17 cellular contexts compared by ENCODE assay signal in the genomic region with DNA sequence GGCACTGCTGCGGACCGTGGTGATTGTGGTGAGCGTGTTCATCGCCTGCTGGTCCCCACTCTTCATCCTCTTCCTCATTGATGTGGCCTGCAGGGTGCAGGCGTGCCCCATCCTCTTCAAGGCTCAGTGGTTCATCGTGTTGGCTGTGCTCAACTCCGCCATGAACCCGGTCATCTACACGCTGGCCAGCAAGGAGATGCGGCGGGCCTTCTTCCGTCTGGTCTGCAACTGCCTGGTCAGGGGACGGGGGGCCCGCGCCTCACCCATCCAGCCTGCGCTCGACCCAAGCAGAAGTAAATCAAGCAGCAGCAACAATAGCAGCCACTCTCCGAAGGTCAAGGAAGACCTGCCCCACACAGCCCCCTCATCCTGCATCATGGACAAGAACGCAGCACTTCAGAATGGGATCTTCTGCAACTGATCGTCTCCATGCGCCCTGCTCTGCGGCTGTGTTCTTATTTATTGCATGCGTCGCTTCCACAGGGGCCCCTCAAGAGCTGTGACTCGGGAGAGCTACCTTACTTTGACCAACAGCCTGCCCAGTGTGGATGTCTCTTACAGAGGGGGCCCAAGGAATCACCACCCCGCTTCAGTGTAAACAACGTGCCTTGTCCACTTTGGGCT. TPM values are rescaled to one million over a fixed set of nuclear protein-coding genes. Genes with fewer than 3 reads are reported as not detected.
"Had no signal": no experiment of that assay in that cellular context is flagged by ENCODE, and none has a peak within 500 bp of the region (broad histone marks: within the 10 kb centered on the region; RNA-seq: fewer than 3 reads in every experiment).

No MANE protein-coding gene starts in this region.

- H3K27me3 ChIP-seq: colonic mucosa, sigmoid colon, uterus had no signal

- ATAC-seq: naive thymus-derived CD4-positive, alpha-beta T cell; stimulated activated naive B cell treated with anti-CD40 and anti-IgM and Interleukin-4, amounts not matched to agents 10 μg/mL and 1 μg/mL and 100 μg/mL, for 72 hours; stimulated activated naive CD8-positive, alpha-beta T cell treated with anti-CD3 and anti-CD28 coated beads, Interleukin-15, amount 100 ng/mL, for 72 hours had no signal

- H3K27ac Mint-ChIP-seq: endodermal cell; naive thymus-derived CD4-positive, alpha-beta T cell; stimulated activated naive B cell treated with anti-CD40 and anti-IgM and Interleukin-4, amounts not matched to agents 10 μg/mL and 1 μg/mL and 100 μg/mL, for 72 hours; stimulated activated naive CD8-positive, alpha-beta T cell treated with anti-CD3 and anti-CD28 coated beads, Interleukin-15, amount 100 ng/mL, for 72 hours had no signal

- H3K4me3 ChIP-seq: colonic mucosa, skin epidermis, uterus had no signal

- H3K36me3 ChIP-seq: colonic mucosa, sigmoid colon, uterus had no signal

- H3K4me3 Mint-ChIP-seq: endodermal cell; stimulated activated naive B cell treated with anti-CD40 and anti-IgM and Interleukin-4, amounts not matched to agents 10 μg/mL and 1 μg/mL and 100 μg/mL, for 72 hours; stimulated activated naive CD8-positive, alpha-beta T cell treated with anti-CD3 and anti-CD28 coated beads, Interleukin-15, amount 100 ng/mL, for 72 hours had no signal

- H3K36me3 Mint-ChIP-seq: naive thymus-derived CD4-positive, alpha-beta T cell; stimulated activated naive B cell treated with anti-CD40 and anti-IgM and Interleukin-4, amounts not matched to agents 10 μg/mL and 1 μg/mL and 100 μg/mL, for 72 hours had no signal

- DNase-seq: colonic mucosa; dermis blood vessel endothelial cell; effector CD4-positive, alpha-beta T cell; endodermal cell; kidney glomerular epithelial cell; mammary epithelial cell; naive thymus-derived CD4-positive, alpha-beta T cell; sigmoid colon; stimulated activated CD4-positive, alpha-beta T cell treated with anti-CD3 and anti-CD28 coated beads, Interleukin-2, amount 100 ng/mL, for 24 hours; stimulated activated CD4-positive, alpha-beta T cell treated with anti-CD3 and anti-CD28 coated beads, Interleukin-4, amount 100 ng/mL, for 4 hours; stimulated activated naive B cell treated with anti-CD40 and anti-IgM and Interleukin-4, amounts not matched to agents 10 μg/mL and 1 μg/mL and 100 μg/mL, for 72 hours; stimulated activated naive CD8-positive, alpha-beta T cell treated with anti-CD3 and anti-CD28 coated beads, Interleukin-15, amount 100 ng/mL, for 72 hours; trophoblast cell had no signal

- H3K9me3 Mint-ChIP-seq: endodermal cell; naive thymus-derived CD4-positive, alpha-beta T cell; stimulated activated naive B cell treated with anti-CD40 and anti-IgM and Interleukin-4, amounts not matched to agents 10 μg/mL and 1 μg/mL and 100 μg/mL, for 72 hours; stimulated activated naive CD8-positive, alpha-beta T cell treated with anti-CD3 and anti-CD28 coated beads, Interleukin-15, amount 100 ng/mL, for 72 hours had no signal

- H3K27ac ChIP-seq: colonic mucosa, skin epidermis had no signal

- H3K9me3 ChIP-seq: colonic mucosa, heart right ventricle, sigmoid colon, thoracic aorta, uterus had no signal

- H3K4me1 ChIP-seq: colonic mucosa had no signal

RNA-seq across cellular contexts. Expression of gene S1PR3, which starts 10.8 kb away (rescaled TPM):
- polyA plus RNA-seq: naive thymus-derived CD4-positive, alpha-beta T cell had no signal
